20 cellular contexts compared by ENCODE assay signal in the genomic region with DNA sequence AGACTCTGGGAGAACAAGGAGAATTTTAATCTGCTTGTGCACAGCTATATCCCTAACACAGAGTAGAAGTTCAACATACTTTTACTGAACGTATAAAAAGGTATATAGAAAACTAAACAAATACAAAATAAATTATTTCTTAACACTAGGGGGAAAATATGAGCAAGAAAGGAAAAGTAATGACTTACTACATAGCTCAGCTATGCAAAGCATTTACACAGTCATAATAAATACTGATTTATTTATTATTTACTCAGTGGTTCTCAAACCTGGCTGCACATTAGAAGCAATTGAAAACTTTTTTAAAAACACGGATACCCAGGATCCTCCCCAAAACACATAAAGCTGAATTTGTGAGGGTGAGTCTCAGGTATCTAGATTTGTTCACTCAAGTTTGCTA.
"Had no signal": no experiment of that assay in that cellular context is flagged by ENCODE, and none has a peak within 500 bp of the region (broad histone marks: within the 10 kb centered on the region; RNA-seq: fewer than 3 reads in every experiment).

No MANE protein-coding gene starts in this region.

- H3K9me3 Mint-ChIP-seq: activated naive CD8-positive, alpha-beta T cell treated with anti-CD3 and anti-CD28 coated beads, Interleukin-2, amount 50 U/mL, for 24 hours; natural killer cell treated with Interleukin-12 subunit alpha and Interleukin-12 subunit beta and Interleukin-15 and Interleukin-18, amount 100 ng/mL, for 72 hours; stimulated activated effector memory CD8-positive, alpha-beta T cell treated with anti-CD3 and anti-CD28 coated beads, Interleukin-12 subunit alpha, Interleukin-12 subunit beta, amount 100 ng/mL, for 72 hours; T-helper 2 cell treated with Interferon-gamma antibody and Interleukin-4, amounts not matched to agents 5 μg/mL and 100 μg/mL, for 36 hours had no signal

- H3K4me3 Mint-ChIP-seq: activated naive CD8-positive, alpha-beta T cell treated with anti-CD3 and anti-CD28 coated beads, Interleukin-2, amount 50 U/mL, for 24 hours; natural killer cell treated with Interleukin-12 subunit alpha and Interleukin-12 subunit beta and Interleukin-15 and Interleukin-18, amount 100 ng/mL, for 72 hours; stimulated activated effector memory CD8-positive, alpha-beta T cell treated with anti-CD3 and anti-CD28 coated beads, Interleukin-12 subunit alpha, Interleukin-12 subunit beta, amount 100 ng/mL, for 72 hours; T-helper 2 cell treated with Interferon-gamma antibody and Interleukin-4, amounts not matched to agents 5 μg/mL and 100 μg/mL, for 36 hours had no signal

- H3K4me3 ChIP-seq: body of pancreas, dorsolateral prefrontal cortex, esophagus squamous epithelium, gastrocnemius medialis, heart right ventricle, smooth muscle cell, thyroid gland, uterus had no signal

- H3K27ac Mint-ChIP-seq: activated naive CD8-positive, alpha-beta T cell treated with anti-CD3 and anti-CD28 coated beads, Interleukin-2, amount 50 U/mL, for 24 hours; natural killer cell treated with Interleukin-12 subunit alpha and Interleukin-12 subunit beta and Interleukin-15 and Interleukin-18, amount 100 ng/mL, for 72 hours; stimulated activated effector memory CD8-positive, alpha-beta T cell treated with anti-CD3 and anti-CD28 coated beads, Interleukin-12 subunit alpha, Interleukin-12 subunit beta, amount 100 ng/mL, for 72 hours; T-helper 2 cell treated with Interferon-gamma antibody and Interleukin-4, amounts not matched to agents 5 μg/mL and 100 μg/mL, for 36 hours had no signal

- DNase-seq: activated CD4-positive, alpha-beta T cell treated with anti-CD3 and anti-CD28 coated beads for 1 hour; activated CD4-positive, alpha-beta T cell treated with anti-CD3 and anti-CD28 coated beads, Interleukin-2, amount 50 U/mL, for 48 hours; activated naive CD4-positive, alpha-beta T cell; activated naive CD8-positive, alpha-beta T cell treated with anti-CD3 and anti-CD28 coated beads, Interleukin-2, amount 50 U/mL, for 24 hours; body of pancreas; cerebellar nuclear complex; dorsolateral prefrontal cortex; esophagus squamous epithelium; gastrocnemius medialis; heart right ventricle; left ventricle myocardium superior; mesenchymal stem cell; nucleus accumbens; right cardiac atrium; thyroid gland; uterus had no signal

- ATAC-seq: activated naive CD8-positive, alpha-beta T cell treated with anti-CD3 and anti-CD28 coated beads, Interleukin-2, amount 50 U/mL, for 24 hours; body of pancreas; gastrocnemius medialis; heart right ventricle; left ventricle myocardium superior; natural killer cell treated with Interleukin-12 subunit alpha and Interleukin-12 subunit beta and Interleukin-15 and Interleukin-18, amount 100 ng/mL, for 72 hours; right cardiac atrium; stimulated activated effector memory CD8-positive, alpha-beta T cell treated with anti-CD3 and anti-CD28 coated beads, Interleukin-12 subunit alpha, Interleukin-12 subunit beta, amount 100 ng/mL, for 72 hours had no signal

- H3K36me3 Mint-ChIP-seq: natural killer cell treated with Interleukin-12 subunit alpha and Interleukin-12 subunit beta and Interleukin-15 and Interleukin-18, amount 100 ng/mL, for 72 hours; stimulated activated effector memory CD8-positive, alpha-beta T cell treated with anti-CD3 and anti-CD28 coated beads, Interleukin-12 subunit alpha, Interleukin-12 subunit beta, amount 100 ng/mL, for 72 hours had no signal

- H3K4me1 Mint-ChIP-seq: activated naive CD8-positive, alpha-beta T cell treated with anti-CD3 and anti-CD28 coated beads, Interleukin-2, amount 50 U/mL, for 24 hours; stimulated activated effector memory CD8-positive, alpha-beta T cell treated with anti-CD3 and anti-CD28 coated beads, Interleukin-12 subunit alpha, Interleukin-12 subunit beta, amount 100 ng/mL, for 72 hours had no signal
